In genomic region chr1:216518844-216519627, GRCh38 we compare ENCODE assay signal across 23 cellular contexts.
"Had no signal": no experiment of that assay in that cellular context is flagged by ENCODE, and none has a peak within 500 bp of the region (broad histone marks: within the 10 kb centered on the region; RNA-seq: fewer than 3 reads in every experiment).

No MANE protein-coding gene starts in this region.

- H3K9me3 ChIP-seq: gastroesophageal sphincter, tibial nerve, uterus had no signal

- H3K36me3 Mint-ChIP-seq: activated naive CD4-positive, alpha-beta T cell treated with anti-CD3 and anti-CD28 coated beads, Interleukin-2, amount 10 ng/mL, durations not matched to agents 7 days and 5 days; immature natural killer cell had no signal

- ATAC-seq: activated CD8-positive, alpha-beta T cell treated with anti-CD3 and anti-CD28 coated beads for 36 hours; activated naive CD8-positive, alpha-beta T cell treated with anti-CD3 and anti-CD28 coated beads, Interleukin-2, amount 50 U/mL, for 24 hours; gastroesophageal sphincter; left ventricle myocardium superior had no signal

- H3K4me1 Mint-ChIP-seq: activated naive CD4-positive, alpha-beta T cell treated with anti-CD3 and anti-CD28 coated beads, Interleukin-2, amount 10 ng/mL, durations not matched to agents 7 days and 5 days; activated naive CD8-positive, alpha-beta T cell treated with anti-CD3 and anti-CD28 coated beads, Interleukin-2, amount 50 U/mL, for 24 hours; immature natural killer cell had no signal

- H3K27me3 Mint-ChIP-seq: activated B cell treated with CpG ODN at 0.5 μM for 24 hours; activated CD8-positive, alpha-beta T cell treated with anti-CD3 and anti-CD28 coated beads for 36 hours; activated naive CD4-positive, alpha-beta T cell treated with anti-CD3 and anti-CD28 coated beads, Interleukin-2, amount 10 ng/mL, durations not matched to agents 7 days and 5 days; activated naive CD8-positive, alpha-beta T cell treated with anti-CD3 and anti-CD28 coated beads, Interleukin-2, amount 50 U/mL, for 24 hours; activated T-cell treated with anti-CD3 and anti-CD28 coated beads, Interleukin-2, amount 50 U/mL, for 24 hours; stimulated activated naive CD8-positive, alpha-beta T cell treated with anti-CD3 and anti-CD28 coated beads, Interleukin-15, Interleukin-2, amounts not matched to agents 100 ng/mL and 50 ng/mL, for 24 hours had no signal

- DNase-seq: activated B cell treated with CpG ODN at 0.5 μM for 24 hours; activated CD4-positive, alpha-beta T cell treated with anti-CD3 and anti-CD28 coated beads for 4 hours; activated CD8-positive, alpha-beta T cell treated with anti-CD3 and anti-CD28 coated beads for 36 hours; activated effector memory CD4-positive, alpha-beta T cell treated with Interleukin-2 at 50 U/mL for 16 hours; activated naive CD4-positive, alpha-beta T cell treated with anti-CD3 and anti-CD28 coated beads, Interleukin-2, amount 10 ng/mL, durations not matched to agents 7 days and 5 days; activated naive CD8-positive, alpha-beta T cell treated with anti-CD3 and anti-CD28 coated beads, Interleukin-2, amount 50 U/mL, for 24 hours; activated T-cell treated with anti-CD3 and anti-CD28 coated beads, Interleukin-2, amount 50 U/mL, for 24 hours; anterior cingulate cortex; brain microvascular endothelial cell; central memory CD4-positive, alpha-beta T cell; erythroblast; immature natural killer cell; left ventricle myocardium superior; occipital lobe; retina; stimulated activated CD4-positive, alpha-beta T cell treated with anti-CD3 and anti-CD28 coated beads, Interleukin-12 subunit alpha, Interleukin-12 subunit beta, amount 100 ng/mL, for 4 hours; T-helper 9 cell; uterus had no signal

- H3K4me3 ChIP-seq: gastroesophageal sphincter, tibial nerve, uterus had no signal

- H3K27ac Mint-ChIP-seq: activated B cell treated with CpG ODN at 0.5 μM for 24 hours; activated CD8-positive, alpha-beta T cell treated with anti-CD3 and anti-CD28 coated beads for 36 hours; activated naive CD4-positive, alpha-beta T cell treated with anti-CD3 and anti-CD28 coated beads, Interleukin-2, amount 10 ng/mL, durations not matched to agents 7 days and 5 days; activated naive CD8-positive, alpha-beta T cell treated with anti-CD3 and anti-CD28 coated beads, Interleukin-2, amount 50 U/mL, for 24 hours; activated T-cell treated with anti-CD3 and anti-CD28 coated beads, Interleukin-2, amount 50 U/mL, for 24 hours; immature natural killer cell; stimulated activated naive CD8-positive, alpha-beta T cell treated with anti-CD3 and anti-CD28 coated beads, Interleukin-15, Interleukin-2, amounts not matched to agents 100 ng/mL and 50 ng/mL, for 24 hours had no signal

- H3K27me3 ChIP-seq: brain microvascular endothelial cell, gastroesophageal sphincter, tibial nerve, uterus had no signal

- H3K4me3 Mint-ChIP-seq: activated B cell treated with CpG ODN at 0.5 μM for 24 hours; activated CD8-positive, alpha-beta T cell treated with anti-CD3 and anti-CD28 coated beads for 36 hours; activated naive CD4-positive, alpha-beta T cell treated with anti-CD3 and anti-CD28 coated beads, Interleukin-2, amount 10 ng/mL, durations not matched to agents 7 days and 5 days; activated naive CD8-positive, alpha-beta T cell treated with anti-CD3 and anti-CD28 coated beads, Interleukin-2, amount 50 U/mL, for 24 hours; activated T-cell treated with anti-CD3 and anti-CD28 coated beads, Interleukin-2, amount 50 U/mL, for 24 hours; immature natural killer cell; stimulated activated naive CD8-positive, alpha-beta T cell treated with anti-CD3 and anti-CD28 coated beads, Interleukin-15, Interleukin-2, amounts not matched to agents 100 ng/mL and 50 ng/mL, for 24 hours had no signal

- H3K27ac ChIP-seq: brain microvascular endothelial cell, gastroesophageal sphincter, tibial nerve, uterus had no signal

- FAIRE-seq: colon, endometrium had no signal

- H3K36me3 ChIP-seq: brain microvascular endothelial cell, gastroesophageal sphincter, tibial nerve, uterus had no signal

- H3K9me3 Mint-ChIP-seq: activated B cell treated with CpG ODN at 0.5 μM for 24 hours; activated CD8-positive, alpha-beta T cell treated with anti-CD3 and anti-CD28 coated beads for 36 hours; stimulated activated naive CD8-positive, alpha-beta T cell treated with anti-CD3 and anti-CD28 coated beads, Interleukin-15, Interleukin-2, amounts not matched to agents 100 ng/mL and 50 ng/mL, for 24 hours had no signal

- H3K4me1 ChIP-seq: tibial nerve, uterus had no signal
